In the genomic region with DNA sequence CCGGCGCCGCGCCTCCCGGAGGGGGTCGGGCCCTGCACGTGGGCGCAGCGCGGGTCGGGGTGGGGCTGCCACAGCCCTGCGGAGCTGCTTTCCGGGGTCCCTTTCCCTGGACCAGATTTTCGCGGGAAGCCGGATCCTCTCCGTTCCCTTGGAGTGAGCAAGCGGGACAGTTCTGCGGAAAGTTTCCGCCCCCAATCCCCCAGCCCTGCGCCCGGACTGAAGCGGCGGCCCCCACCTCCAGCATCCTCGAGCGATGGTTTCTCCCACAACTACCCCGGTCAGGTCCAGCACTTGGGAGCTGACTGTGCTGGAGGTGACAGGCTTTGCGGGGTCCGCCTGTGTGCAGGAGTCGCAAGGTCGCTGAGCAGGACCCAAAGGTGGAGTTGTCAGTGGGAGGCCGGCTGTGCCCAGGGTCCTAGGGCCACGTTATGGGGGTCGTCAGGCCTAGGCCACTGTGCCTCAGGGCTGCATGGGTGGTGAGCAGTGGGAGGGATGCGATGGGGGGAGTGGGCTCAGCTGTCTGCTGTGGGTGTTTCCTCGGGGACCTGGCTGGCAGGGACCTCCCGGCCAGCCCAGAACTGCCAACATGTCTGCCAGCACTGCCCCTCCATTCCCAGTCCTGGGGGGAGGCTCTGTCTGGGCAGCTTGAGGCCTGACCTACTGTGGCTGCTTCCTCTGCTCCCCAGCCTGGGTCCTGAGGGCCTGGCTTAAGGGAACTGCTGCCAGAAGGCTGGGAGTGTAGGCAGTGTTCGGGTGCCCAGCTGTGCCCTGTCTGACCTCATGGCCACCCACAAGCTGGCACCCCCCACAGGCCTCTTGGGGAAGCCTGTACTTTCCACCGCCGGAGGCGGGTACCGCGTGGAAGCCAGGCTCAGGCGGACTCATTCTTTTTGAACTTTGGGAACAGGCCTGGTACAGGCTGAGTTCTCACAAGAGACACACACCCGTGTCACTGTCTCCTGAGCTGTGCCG, we compare ENCODE assay signal across 8 cellular contexts. TPM values are rescaled to one million over a fixed set of nuclear protein-coding genes. Genes with fewer than 3 reads are reported as not detected.
DNase-seq lines count a peak whose midpoint lies in the region; ATAC-seq and TF ChIP-seq lines count a peak whose summit lies in the region.

No MANE protein-coding gene starts in this region.

- H3K9me3 ChIP-seq in right atrium auricular region: no peaks in the 10 kb centered on the region

- TF ChIP-seq CTCF in right atrium auricular region (IDR thresholded peaks at IDR 0.05): no peak

- peak; percentile 60 for DNase-seq in ELR (ENCODE audit: low read depth)
- peak; percentile 75 for DNase-seq in M059J (ENCODE audit: low read depth)
- peak; percentile 49 for DNase-seq in amniotic epithelial cell (ENCODE audit: low read depth)
- no peak for DNase-seq in right atrium auricular region (ENCODE audit: low spot score)
- peak; percentile 67 to 97 (median 78) for DNase-seq in posterior cingulate gyrus

- intact Hi-C loops in posterior cingulate gyrus (cut with DNase I): loop anchor here (5.0 kb wide), 2 partner anchors 36 to 61 kb away; no protein-coding TSS in a partner anchor

- H3K27ac ChIP-seq in right atrium auricular region: peak overlapping the region; percentile 85 to 92

- H3K4me3 ChIP-seq in right atrium auricular region: peak overlapping the region; percentile 58 to 80

- peak; percentile 8 for ATAC-seq in GM21619 (IDR thresholded peaks at IDR 0.05; ENCODE audit: unreplicated experiment)
- no peak for ATAC-seq in HG03469 (IDR thresholded peaks at IDR 0.05; ENCODE audit: unreplicated experiment)
- ATAC-seq in HG02678 (IDR thresholded peaks at IDR 0.05; ENCODE audit: unreplicated experiment): no peak

- H3K36me3 ChIP-seq in right atrium auricular region: no peaks in the 10 kb centered on the region

- peaks cover 0 to 93% of the 10 kb centered on the region in 2 donors for H3K4me1 ChIP-seq in right atrium auricular region

- no peaks in the 10 kb centered on the region for H3K27me3 ChIP-seq in right atrium auricular region

RNA-seq across cellular contexts. Expression of a gene that starts 0.7 kb away (rescaled TPM):
- 49.2 and 50.6 TPM in 2 replicates for total RNA-seq in M059J (2014; rRNA removed; shearing (Covaris generic))
- total RNA-seq in right atrium auricular region: 100 to 1,000 TPM in 1 of 2 donors, 10 to 100 TPM in 1; 67.5 to 103 TPM

RNA-seq across cellular contexts. Expression of a gene that starts 52.4 kb away (rescaled TPM):
- 20.0 and 27.8 TPM in 2 replicates for total RNA-seq in M059J (2014; rRNA removed; shearing (Covaris generic))
- total RNA-seq in right atrium auricular region: 10 to 100 TPM; 12.1 to 14.1 TPM
